Comparison of ENCODE assay signal across 8 cellular contexts in the genomic region with DNA sequence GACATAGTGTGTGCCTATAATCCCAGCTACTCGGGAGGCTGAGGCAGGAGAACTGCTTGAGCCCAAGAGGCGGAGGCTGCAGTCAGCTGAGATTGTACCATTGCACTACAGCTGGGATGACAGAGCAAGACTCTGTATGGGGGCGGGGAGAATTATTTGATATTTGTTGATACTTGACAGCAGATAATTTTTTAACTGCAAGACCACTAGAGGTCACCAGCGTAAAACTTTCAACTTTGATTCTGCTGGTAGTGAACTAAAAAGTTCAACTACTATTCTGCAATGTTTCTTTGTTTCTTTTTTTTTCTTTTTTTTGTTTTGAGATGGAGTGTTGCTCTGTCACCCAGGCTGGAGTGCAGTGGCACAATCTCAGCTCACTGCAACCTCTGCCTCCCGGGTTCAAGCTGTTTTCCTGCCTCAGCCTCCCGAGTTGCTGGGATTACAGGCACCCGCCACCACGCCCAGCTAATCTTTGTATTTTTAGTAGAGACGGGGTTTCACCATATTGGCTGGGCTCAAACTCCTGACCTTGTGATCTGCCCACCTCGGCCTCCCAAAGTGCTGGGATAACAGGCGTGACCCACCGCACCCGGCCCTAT. TPM values are rescaled to one million over a fixed set of nuclear protein-coding genes. Genes with fewer than 3 reads are reported as not detected.
A peak's percentile ranks its signal among the peaks of the same experiment; 100 is the strongest.
DNase-seq lines count a peak whose midpoint lies in the region; ATAC-seq and TF ChIP-seq lines count a peak whose summit lies in the region.
"Not testable (repeated sequence)": the region's sequence is repeated elsewhere in the genome, so short reads cannot be mapped to it uniquely, and the experiment has no call there.

No MANE protein-coding gene starts in this region.

- ATAC-seq in HG02798 (IDR thresholded peaks at IDR 0.05; ENCODE audit: poor library complexity, unreplicated experiment) (peak; percentile 44), gastroesophageal sphincter (peak; percentile 66), thoracic aorta (ENCODE audit: insufficient number of reproducible peaks, low FRiP score, low read depth) (peak; percentile 64)

- H3F3A ChIP-seq in SU-DHL-6 (ENCODE audit: insufficient read depth): peaks cover 27% of the 10 kb centered on the region

- not testable (repeated sequence) for H3K36me3 Mint-ChIP-seq in nephron (ENCODE audit: low read depth)

- H3K27ac ChIP-seq in SU-DHL-6 (ENCODE audit: low read depth, low read length) (peak overlapping the region; percentile 67), gastroesophageal sphincter (peak overlapping the region in 1 of 4 donors; percentile 12)
- H3K27ac ChIP-seq in thoracic aorta: not testable (repeated sequence)

- peak overlapping the region; percentile 39 for H3K4me2 ChIP-seq in SU-DHL-6 (ENCODE audit: low read depth, low read length, poor library complexity, severe bottlenecking)

- not testable (repeated sequence) for H3K36me3 ChIP-seq in SU-DHL-6 (ENCODE audit: low read length); gastroesophageal sphincter; thoracic aorta

- H3K27me3 Mint-ChIP-seq in nephron (ENCODE audit: low read depth): not testable (repeated sequence)

- H3K9me3 Mint-ChIP-seq in nephron: not testable (repeated sequence)

- not testable (repeated sequence) for H3K4me1 Mint-ChIP-seq in nephron

- H3K9me2 ChIP-seq in SU-DHL-6 (replicated peaks; ENCODE audit: insufficient read depth, low read length): not testable (repeated sequence)

- not testable (repeated sequence) for H3K4me3 ChIP-seq in SU-DHL-6 (ENCODE audit: insufficient read depth, low read length, poor library complexity, severe bottlenecking); gastroesophageal sphincter; thoracic aorta

- not testable (repeated sequence) for H3K9ac ChIP-seq in SU-DHL-6 (ENCODE audit: low read length)

- H2AFZ ChIP-seq in SU-DHL-6 (ENCODE audit: low read depth, low read length, severe bottlenecking): not testable (repeated sequence)

- H3K9me3 ChIP-seq in SU-DHL-6 (ENCODE audit: insufficient read depth, low read length); gastroesophageal sphincter; thoracic aorta: not testable (repeated sequence)

- TF ChIP-seq CTCF in SU-DHL-6 (IDR thresholded peaks at IDR 0.05; ENCODE audit: insufficient read depth, low read length, poor library complexity, severe bottlenecking) (peak; percentile 54), gastroesophageal sphincter (IDR thresholded peaks at IDR 0.05) (peak; percentile 40 to 75 (median 72)), nephron (IDR thresholded peaks at IDR 0.05; ENCODE audit: unreplicated experiment in 3 of 3) (peak; percentile 33 to 57 (median 44)), thoracic aorta (IDR thresholded peaks at IDR 0.05) (peak; percentile 67)

- H3K4me3 Mint-ChIP-seq in nephron: not testable (repeated sequence)

- DNase-seq in EL: peak; percentile 74
- DNase-seq in NCI-H2029 treated with DMSO at 0.1 percent for 48 hours (lab: John Stamatoyannopoulos, UW): peak; percentile 95
- DNase-seq in amniotic epithelial cell (ENCODE audit: low read depth): peak; percentile 81
- DNase-seq in thoracic aorta (ENCODE audit: low spot score): not testable (repeated sequence)

- H3K4me1 ChIP-seq in gastroesophageal sphincter: peaks cover 2 to 81% (median 4%) of the 10 kb centered on the region in 3 donors
- peaks cover 12 to 32% of the 10 kb centered on the region in 2 donors for H3K4me1 ChIP-seq in thoracic aorta (ENCODE audit: control insufficient read depth in 1 of 2, low read depth in 2 of 2)

- not testable (repeated sequence) for H3K27me3 ChIP-seq in SU-DHL-6 (ENCODE audit: low read length); gastroesophageal sphincter; thoracic aorta (replicated peaks; ENCODE audit: insufficient read depth)

- H4K20me1 ChIP-seq in SU-DHL-6 (ENCODE audit: low read depth, low read length): not testable (repeated sequence)

- 63 to 65% methylated on average over 6 to 13 of the region's 13 CpGs for WGBS in gastroesophageal sphincter (ENCODE audit: low coverage in 1 of 2), 2 donors

- H3K79me2 ChIP-seq in SU-DHL-6 (ENCODE audit: insufficient read depth, low read length): peaks cover 99% of the 10 kb centered on the region

- TF ChIP-seq POLR2A in gastroesophageal sphincter (IDR thresholded peaks at IDR 0.05): not testable (repeated sequence)

- H3K27ac Mint-ChIP-seq in nephron: not testable (repeated sequence)

- not testable (repeated sequence) for TF ChIP-seq EP300 in gastroesophageal sphincter (IDR thresholded peaks at IDR 0.05)

RNA-seq across cellular contexts. Expression of a gene that starts 45.2 kb away (rescaled TPM):
- total RNA-seq in gastroesophageal sphincter (10 to 100 TPM in 3 of 4 donors, 1 to 10 TPM in 1; 6.6 to 13.3 (median 12.2) TPM), thoracic aorta (10 to 100 TPM in 1 of 2 donors, 1 to 10 TPM in 1; 6.0 to 14.9 TPM)

RNA-seq across cellular contexts. Expression of a gene that starts 46.0 kb away (rescaled TPM):
- total RNA-seq in gastroesophageal sphincter: 10 to 100 TPM; 68.4 to 99.6 (median 77.2) TPM
- total RNA-seq in thoracic aorta: 10 to 100 TPM; 39.5 to 41.2 TPM
